In the genomic region with DNA sequence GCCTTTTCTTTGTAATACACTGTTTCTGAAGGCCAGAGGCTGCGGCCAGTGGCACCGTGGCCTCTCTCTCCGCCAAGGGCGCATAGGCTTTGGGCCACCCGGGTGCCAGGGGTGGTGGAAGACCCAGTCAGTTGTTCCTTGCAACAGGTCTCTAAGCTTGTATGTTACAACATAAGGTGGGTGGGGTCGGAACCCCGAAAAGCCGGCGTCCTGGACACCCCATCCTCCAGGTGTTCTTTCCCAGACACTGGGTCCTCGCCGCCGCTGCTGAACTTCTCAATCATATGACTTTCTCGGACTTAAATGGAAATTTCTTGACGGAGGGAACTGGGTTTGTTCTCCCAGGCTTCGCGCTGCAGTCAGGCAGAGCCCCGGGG, we compare ENCODE assay signal across 8 cellular contexts. TPM values are rescaled to one million over a fixed set of nuclear protein-coding genes. Genes with fewer than 3 reads are reported as not detected.
A peak's percentile ranks its signal among the peaks of the same experiment; 100 is the strongest.
DNase-seq lines count a peak whose midpoint lies in the region; TF ChIP-seq lines count a peak whose summit lies in the region.

No MANE protein-coding gene starts in this region.

- H3K27me3 ChIP-seq in BE2C, result peaks cover 41% of the 10 kb centered on the region
- peaks cover 61% of the 10 kb centered on the region for H3K27me3 ChIP-seq in ectodermal cell (ENCODE audit: control insufficient read depth, insufficient read depth, low read length, poor library complexity, severe bottlenecking)
- no peaks in the 10 kb centered on the region for H3K27me3 ChIP-seq in osteoblast (ENCODE audit: insufficient read depth, low read length)

- H3K9me3 ChIP-seq in BE2C (no peaks in the 10 kb centered on the region), ectodermal cell (ENCODE audit: control insufficient read depth, low read length) (no peaks in the 10 kb centered on the region), osteoblast (ENCODE audit: low read depth, low read length) (no peaks in the 10 kb centered on the region)

- peak overlapping the region; percentile 52 for H3K4me3 ChIP-seq in BE2C (ENCODE audit: low read depth, low read length)
- H3K4me3 ChIP-seq in ectodermal cell (ENCODE audit: insufficient read depth, low read depth, low read length), result peak overlapping the region; percentile 47
- peak overlapping the region; percentile 82 for H3K4me3 ChIP-seq in osteoblast (ENCODE audit: insufficient read depth, low read length)

- H3K4me2 ChIP-seq in osteoblast (ENCODE audit: insufficient read depth, low read length), result peak overlapping the region; percentile 95

- no peaks in the 10 kb centered on the region for H4K20me1 ChIP-seq in osteoblast (ENCODE audit: insufficient read depth, low read length)

- H3K36me3 ChIP-seq in BE2C (no peaks in the 10 kb centered on the region), ectodermal cell (ENCODE audit: control insufficient read depth, insufficient read depth, low read length) (no peaks in the 10 kb centered on the region), osteoblast (ENCODE audit: insufficient read depth, low read length) (no peaks in the 10 kb centered on the region)

- H2AFZ ChIP-seq in osteoblast (ENCODE audit: low read length), result peak overlapping the region; percentile 73

- no peak for DNase-seq in BE2C
- DNase-seq in RPMI8226, result peak; percentile 44
- DNase-seq in osteoblast (ENCODE audit: insufficient read length, low spot score, missing footprints), result no peak
- no peak for DNase-seq in NCI-H1436 (lab: John Stamatoyannopoulos, UW)
- no peak for DNase-seq in putamen (ENCODE audit: low spot score)
- no peak for DNase-seq in NCI-H1436 treated with DMSO at 0.1 percent for 48 hours (lab: John Stamatoyannopoulos, UW)
- no peak for DNase-seq in DMS153 (lab: John Stamatoyannopoulos, UW)

- WGBS in ectodermal cell, 2 experiments, result 11 to 13% methylated on average over 17 of the region's 17 CpGs

- H3K4me1 ChIP-seq in BE2C (no peaks in the 10 kb centered on the region), ectodermal cell (ENCODE audit: control insufficient read depth, insufficient read depth, low read length) (peaks cover 6% of the 10 kb centered on the region), osteoblast (ENCODE audit: insufficient read depth, low read length) (peaks cover 8% of the 10 kb centered on the region)

- TF ChIP-seq CTCF in BE2C (IDR thresholded peaks at IDR 0.05; ENCODE audit: low read depth, low read length) (no peak), osteoblast (IDR thresholded peaks at IDR 0.05; ENCODE audit: extremely low read depth, low read depth, low read length) (no peak)

- H3K79me2 ChIP-seq in osteoblast (ENCODE audit: insufficient read depth, low read length), result peaks cover 25% of the 10 kb centered on the region

- H3K27ac ChIP-seq in ectodermal cell (ENCODE audit: insufficient read depth, low read depth, low read length, poor library complexity, severe bottlenecking) (no peak overlapping the region), osteoblast (ENCODE audit: low read depth, low read length) (no peak overlapping the region)

RNA-seq across cellular contexts. Expression of a gene that starts 1.0 kb away (rescaled TPM):
- 6.1 TPM for polyA plus RNA-seq in BE2C (2012; ENCODE audit: insufficient read depth, insufficient read length, low read depth)
- polyA plus RNA-seq in ectodermal cell (2013, experiment 1 of 4), result not detected
- 0.11 TPM for polyA plus RNA-seq in ectodermal cell (2013, experiment 2 of 4)
- polyA plus RNA-seq in ectodermal cell (2013, experiment 3 of 4), result 0.11 TPM
- 0.08 TPM for polyA plus RNA-seq in ectodermal cell (2013, experiment 4 of 4)
- total RNA-seq in osteoblast, result 4.0 and 8.5 TPM in 2 replicates
